ENCODE assay signal across 8 cellular contexts in genomic region chr12:54216580-54217308, GRCh38. TPM values are rescaled to one million over a fixed set of nuclear protein-coding genes. Genes with fewer than 3 reads are reported as not detected.
DNase-seq lines count a peak whose midpoint lies in the region; ATAC-seq, FAIRE-seq and TF ChIP-seq lines count a peak whose summit lies in the region.

No MANE protein-coding gene starts in this region.

- no peak overlapping the region for H3K56ac ChIP-seq in H1 (replicated peaks; ENCODE audit: insufficient read length, low read depth, low read length)

- no peaks in the 10 kb centered on the region for H3K79me1 ChIP-seq in H1 (ENCODE audit: low read depth, low read length)

- no peak overlapping the region for H2BK12ac ChIP-seq in H1 (ENCODE audit: low read depth, low read length)

- TF ChIP-seq EP300 in H1 (IDR thresholded peaks at IDR 0.05; ENCODE audit: borderline replicate concordance in 1 of 2, low read depth in 2 of 2, low read length in 2 of 2): no peak

- H3K36me3 ChIP-seq in HUES64 (ENCODE audit: insufficient read depth, low read length) (no peaks in the 10 kb centered on the region), H1 (ENCODE audit: control insufficient read depth in 2 of 4, insufficient read depth in 4 of 4, low read length in 3 of 4) (no peaks in the 10 kb centered on the region)

- no peak overlapping the region for H2AFZ ChIP-seq in H1 (ENCODE audit: low read length)

- TF ChIP-seq POLR2A in H1 (IDR thresholded peaks at IDR 0.05; ENCODE audit: control extremely low read depth in 1 of 2, low read depth in 2 of 2, low read length in 2 of 2): no peak

- H3K27ac ChIP-seq in HUES64 (ENCODE audit: low read depth, low read length) (no peak overlapping the region), H1 (ENCODE audit: low read depth, low read length) (no peak overlapping the region)

- TF ChIP-seq RAD21 in H1 (IDR thresholded peaks at IDR 0.05 in 1 of 2, conservative IDR thresholded peaks at IDR 0.05 in 1 of 2; ENCODE audit: low read depth in 2 of 2, low read length in 2 of 2): peak; percentile 75 to 85

- ATAC-seq in GM21367 (IDR thresholded peaks at IDR 0.05; ENCODE audit: unreplicated experiment): no peak

- no peak overlapping the region for H4K8ac ChIP-seq in H1 (ENCODE audit: extremely low read depth, insufficient read depth, low read length)

- whole genome bisulfite sequencing in HUES64: 9% methylated on average over 29 of the region's 29 CpGs
- WGBS in H1 (ENCODE audit: extremely low coverage in 1 of 2, insufficient coverage in 1 of 2, insufficient read length in 1 of 2, insufficient replicate concordance in 2 of 2, low coverage in 1 of 2, low lambda C conversion rate in 2 of 2, missing lambda C conversion rate in 1 of 2), 2 experiments: 13% methylated on average over 26 of the region's 29 CpGs; no CpG with 5 or more reads in 1 of the 2 experiments

- no peak overlapping the region for H3K4ac ChIP-seq in H1 (replicated peaks; ENCODE audit: insufficient read length, low read depth, low read length)

- H2BK20ac ChIP-seq in H1 (ENCODE audit: low read length): no peak overlapping the region

- H3K27me3 ChIP-seq in HUES64 (ENCODE audit: insufficient read depth, low read length) (peaks cover 64% of the 10 kb centered on the region), H1 (replicated peaks in 1 of 4; ENCODE audit: control insufficient read depth in 3 of 4, extremely low read depth in 1 of 4, insufficient read depth in 3 of 4, low read length in 3 of 4) (peaks cover 1 to 39% (median 27%) of the 10 kb centered on the region in 4 experiments; a peak in 6 of 7 replicates)

- peak overlapping the region; percentile 86 to 100 for H3K4me2 ChIP-seq in H1 (ENCODE audit: insufficient read depth in 1 of 2, low read depth in 2 of 2, low read length in 2 of 2)

- H4K5ac ChIP-seq in H1 (ENCODE audit: insufficient read length, low read depth, low read length): no peak overlapping the region

- peaks cover 11% of the 10 kb centered on the region; the same call in 1 of the 2 replicates for H3K23me2 ChIP-seq in H1 (ENCODE audit: low read depth, low read length)

- CTCF ChIA-PET in H1 (lab: Charles Lee; ENCODE audit: partially characterized antibody): interaction anchor here (0.7 to 4.9 kb wide), 49 partner anchors 8 to 473 kb away, joined by 3 to 64 read pairs (median 5); partner anchors contain the start of genes COPZ1, HOXC10, HOXC5 and HOXC8

- peaks cover 4% of the 10 kb centered on the region for H3K4me1 ChIP-seq in HUES64 (ENCODE audit: insufficient read depth, low read length)
- H3K4me1 ChIP-seq in H1 (replicated peaks in 1 of 4; ENCODE audit: control insufficient read depth in 3 of 4, insufficient read depth in 4 of 4, low read length in 3 of 4): peaks cover 0 to 26% (median 17%) of the 10 kb centered on the region in 4 experiments; a peak in 6 of 7 replicates

- TF ChIP-seq CTCF in H1 (IDR thresholded peaks at IDR 0.05; ENCODE audit: control extremely low read depth in 1 of 3, insufficient read depth in 1 of 3, low read depth in 1 of 3, low read length in 3 of 3): peak; percentile 63 to 90 (median 70)

- H2BK5ac ChIP-seq in H1 (ENCODE audit: low read depth, low read length): no peak overlapping the region

- H3K4me3 ChIP-seq in HUES64 (ENCODE audit: low read length) (peak overlapping the region; percentile 53), H1 (ENCODE audit: extremely low read depth in 1 of 4, insufficient read depth in 2 of 4, low read depth in 3 of 4, low read length in 4 of 4) (peak overlapping the region in 3 of 4 experiments; percentile 10 to 57 (median 55); a peak in 6 of 8 replicates)

- FAIRE-seq in H1 (lab: Jason Lieb, UNC): no peak

- H2BK15ac ChIP-seq in H1 (ENCODE audit: low read length): 0 out of 2 replicates have a peak overlapping the region, but pooled peaks have one; percentile 25

- POLR2A ChIA-PET in H1 (lab: Charles Lee; ENCODE audit: partially characterized antibody): interaction anchor here (0.7 to 1.9 kb wide), 11 partner anchors 11 to 278 kb away, joined by 3 to 18 read pairs (median 4); partner anchors contain the start of genes CBX5, HNRNPA1 and HOXC13

- DNase-seq in ELF-1 (ENCODE audit: low read depth, low spot score) (peak; percentile 97), NOMO-1 treated with dmso at 0.1 percent for 144 hours (lab: John Stamatoyannopoulos, UW; ENCODE audit: unreplicated experiment) (peak; percentile 89), H1 (ENCODE audit: low read depth in 1 of 2, low spot score in 2 of 2) (peak in 1 of 2 experiments; percentile 90), midbrain (lab: John Stamatoyannopoulos, UW) (peak; percentile 59)
- peak; percentile 65 to 68 for DNase-seq in activated CD8-positive, alpha-beta memory T cell treated with anti-CD3 and anti-CD28 coated beads for 4 hours (ENCODE audit: low read depth in 2 of 2)
- peak; percentile 53 to 65 for DNase-seq in stimulated activated CD8-positive, alpha-beta memory T cell treated with anti-CD3 and anti-CD28 coated beads, Interleukin-15, amount 100 ng/mL, for 48 hours (ENCODE audit: low read depth in 2 of 2)

- no peaks in the 10 kb centered on the region for H3K79me2 ChIP-seq in H1 (ENCODE audit: control insufficient read depth in 1 of 2, insufficient read depth in 2 of 2, low read length in 2 of 2)

- H2BK120ac ChIP-seq in H1 (replicated peaks; ENCODE audit: low read depth, low read length): no peak overlapping the region

- H4K91ac ChIP-seq in H1 (replicated peaks; ENCODE audit: insufficient read length, low read length): no peak overlapping the region

- H3K9me3 ChIP-seq in HUES64 (ENCODE audit: insufficient read depth, low read depth, low read length): no peaks in the 10 kb centered on the region
- H3K9me3 ChIP-seq in H1 (ENCODE audit: insufficient read depth in 2 of 2, low read depth in 1 of 2, low read length in 1 of 2): no peaks in the 10 kb centered on the region

- H3K18ac ChIP-seq in H1 (ENCODE audit: extremely low read depth, low read length): no peak overlapping the region

- peaks cover 0 to 3% of the 10 kb centered on the region in 2 experiments for H4K20me1 ChIP-seq in H1 (replicated peaks in 1 of 2; ENCODE audit: control insufficient read depth in 1 of 2, insufficient read depth in 2 of 2, low read length in 2 of 2)

- H2AK5ac ChIP-seq in H1 (ENCODE audit: low read depth, low read length): no peak overlapping the region

- H3K9ac ChIP-seq in HUES64 (ENCODE audit: low read depth, low read length): no peak overlapping the region
- H3K9ac ChIP-seq in H1 (replicated peaks in 1 of 4; ENCODE audit: extremely low read depth in 1 of 4, low read depth in 3 of 4, low read length in 3 of 4): no peak overlapping the region

- H3K14ac ChIP-seq in H1 (ENCODE audit: insufficient read length): no peak overlapping the region

- H3K23ac ChIP-seq in H1 (ENCODE audit: insufficient read length): no peak overlapping the region

TF ChIP-seq in H1, 55 proteins besides CTCF, POLR2A, EP300 and RAD21 (continues in another document):
- TF ChIP-seq TBP (IDR thresholded peaks at IDR 0.05; ENCODE audit: low read depth, low read length) (no peak), YY1 (IDR thresholded peaks at IDR 0.05; ENCODE audit: low read depth, low read length) (0 out of 2 replicates have a peak, but pooled peaks have one; percentile 17), CREB1 (IDR thresholded peaks at IDR 0.05) (no peak; the same call in 1 of the 2 replicates), KDM5A (IDR thresholded peaks at IDR 0.05; ENCODE audit: low read length) (no peak), EZH2 (IDR thresholded peaks at IDR 0.05; ENCODE audit: low read depth, low read length, severe bottlenecking) (no peak), SIN3A (conservative IDR thresholded peaks at IDR 0.05 in 1 of 2, IDR thresholded peaks at IDR 0.05 in 1 of 2; ENCODE audit: low read depth in 1 of 2, low read length in 2 of 2) (peak; percentile 31 to 48; a peak in 1 of 4 replicates), RNF2 (IDR thresholded peaks at IDR 0.05; ENCODE audit: borderline replicate concordance, low read depth, low read length, missing control alignments, poor library complexity, severe bottlenecking) (no peak), MAX (IDR thresholded peaks at IDR 0.05) (0 out of 2 replicates have a peak, but pooled peaks have one; percentile 51), SRF (IDR thresholded peaks at IDR 0.05; ENCODE audit: low read depth, low read length) (no peak), TAF7 (optimal IDR thresholded peaks at IDR 0.05; ENCODE audit: borderline replicate concordance, low read depth, low read length) (peak; percentile 83), NRF1 (IDR thresholded peaks at IDR 0.05; ENCODE audit: low read depth, low read length) (no peak), NANOG (IDR thresholded peaks at IDR 0.05; ENCODE audit: insufficient read depth, low read depth, low read length, poor library complexity, severe bottlenecking) (no peak), SUZ12 (IDR thresholded peaks at IDR 0.05; ENCODE audit: low read length) (0 out of 2 replicates have a peak, but pooled peaks have one; percentile 28), CBX5 (IDR thresholded peaks at IDR 0.05; ENCODE audit: low read depth, low read length) (no peak), TEAD4 (IDR thresholded peaks at IDR 0.05; ENCODE audit: low read depth, low read length) (no peak), E2F6 (IDR thresholded peaks at IDR 0.05) (peak; percentile 95), BACH1 (IDR thresholded peaks at IDR 0.05; ENCODE audit: low read length) (no peak), JUN (IDR thresholded peaks at IDR 0.05; ENCODE audit: low read depth, low read length) (no peak)

RNA-seq across cellular contexts. Expression of gene SMUG1, which starts 28.0 kb away (rescaled TPM):
- polyA plus RNA-seq in HUES64 (2013, experiment 1 of 2): 15.4 TPM
- polyA plus RNA-seq in HUES64 (2013, experiment 2 of 2): 16.2 TPM
- 15.8 and 18.6 TPM in 2 replicates for total RNA-seq in H1 (2021; fragmentation: NEBNext Ultra II Directional; extraction: Animal tissue kit (Norgen Biotek cat#: 25700))
- 35.0 and 35.7 TPM in 2 replicates for polyA plus RNA-seq in H1 (2011; rRNA removed)
- polyA plus RNA-seq in H1 (2011; cell fraction: cytosol; rRNA removed): 31.1 TPM
- 35.6 TPM for polyA plus RNA-seq in H1 (2011; cell fraction: nucleus; rRNA removed)
- 21.2 to 26.6 TPM (median 23.8 TPM) in 4 replicates for polyA plus RNA-seq in H1 (2012, experiment 1 of 2)
- polyA plus RNA-seq in H1 (2012, experiment 2 of 2): 26.7 TPM
- 16.0 TPM for polyA plus RNA-seq in H1 (2013, experiment 1 of 2)
- 14.1 TPM for polyA plus RNA-seq in H1 (2013, experiment 2 of 2)
- polyA minus RNA-seq in H1 (2011; rRNA and poly(A)+ RNA removed): 19.1 and 19.4 TPM in 2 replicates
- polyA minus RNA-seq in H1 (2011; cell fraction: cytosol; rRNA and poly(A)+ RNA removed): 10.4 TPM
- polyA minus RNA-seq in H1 (2011; cell fraction: nucleus; rRNA and poly(A)+ RNA removed): 22.1 TPM
